ENCODE assay signal across 8 cellular contexts in the genomic region with DNA sequence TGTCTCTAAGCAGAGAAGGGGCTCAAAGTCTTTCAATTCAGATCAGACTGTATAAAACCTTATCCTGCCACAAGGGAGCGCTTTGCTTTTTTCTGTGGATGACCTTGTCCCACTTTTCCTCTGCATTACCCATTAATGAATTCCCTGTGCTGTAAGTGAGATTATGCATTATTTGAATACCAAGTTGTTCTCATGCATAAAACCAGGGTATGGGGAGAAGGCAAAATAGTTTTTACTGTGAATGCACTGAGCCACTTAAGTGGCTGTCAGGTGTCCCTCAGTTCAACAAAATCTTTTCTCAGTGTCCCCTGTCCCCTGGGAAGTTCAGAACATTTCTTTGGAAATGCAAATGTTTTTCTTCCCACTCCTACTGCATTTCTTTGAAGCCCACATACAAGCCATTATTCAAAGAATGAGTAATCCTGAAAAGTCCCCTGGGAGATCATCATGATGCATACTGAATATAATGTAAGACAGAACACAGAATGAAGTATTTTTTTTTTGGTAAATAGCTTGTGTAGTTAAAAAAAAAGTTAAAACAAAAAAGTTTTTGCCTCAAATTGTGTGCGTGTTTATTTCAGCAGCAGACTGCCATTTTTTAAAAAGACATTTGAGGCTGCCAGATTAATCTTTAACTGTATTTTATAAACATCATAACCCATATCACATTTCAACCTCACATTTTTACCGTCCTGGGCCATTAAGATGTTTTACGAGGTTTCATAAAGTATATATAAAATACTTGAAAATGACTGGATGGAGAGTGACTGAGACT.
A peak's percentile ranks its signal among the peaks of the same experiment; 100 is the strongest.
DNase-seq lines count a peak whose midpoint lies in the region; ATAC-seq and TF ChIP-seq lines count a peak whose summit lies in the region.

No MANE protein-coding gene starts in this region.

- DNase-seq in ACHN (peak; percentile 75), SK-N-SH (peak; percentile 3), inferior parietal cortex (ENCODE audit: extremely low spot score) (peak; percentile 38)
- no peak for DNase-seq in stimulated activated CD4-positive, alpha-beta T cell treated with anti-CD3 and anti-CD28 coated beads, Interleukin-12 subunit alpha, Interleukin-12 subunit beta, amount 100 ng/mL, for 4 hours
- no peak for DNase-seq in activated CD8-positive, alpha-beta memory T cell treated with anti-CD3 and anti-CD28 coated beads, Interleukin-2, amount 50 U/mL, for 48 hours

- ATAC-seq in HG02610 (IDR thresholded peaks at IDR 0.05; ENCODE audit: unreplicated experiment) (peak; percentile 77), GM19328 (IDR thresholded peaks at IDR 0.05; ENCODE audit: unreplicated experiment) (no peak), GM19324 (IDR thresholded peaks at IDR 0.05; ENCODE audit: low FRiP score, unreplicated experiment) (no peak)

- no peaks in the 10 kb centered on the region for H4K20me1 ChIP-seq in SK-N-SH (ENCODE audit: insufficient read depth)

- peak overlapping the region; percentile 71; the same call in 1 of the 2 replicates for H2AFZ ChIP-seq in SK-N-SH (ENCODE audit: low read depth)

- H3K9me2 ChIP-seq in SK-N-SH: no peaks in the 10 kb centered on the region

- H3K4me3 ChIP-seq in SK-N-SH (ENCODE audit: low read depth in 2 of 2, low read length in 1 of 2): peak overlapping the region in 1 of 2 experiments; percentile 34; a peak in 1 of 4 replicates

- H3K27ac ChIP-seq in SK-N-SH (ENCODE audit: low read depth in 2 of 2, low read length in 1 of 2): peak overlapping the region; percentile 47 to 74; a peak in 3 of 4 replicates

- POLR2A ChIA-PET in SK-N-SH (lab: Yijun Ruan, JAX): no interaction called here

- peak; percentile 65 for TF ChIP-seq CTCF in SK-N-SH (IDR thresholded peaks at IDR 0.05)

- 22% methylated on average over 4 of the region's 4 CpGs for WGBS in SK-N-SH (ENCODE audit: low lambda C conversion rate)

- no peaks in the 10 kb centered on the region for H3K36me3 ChIP-seq in SK-N-SH (replicated peaks in 1 of 2; ENCODE audit: control insufficient read depth in 1 of 2, insufficient read depth in 2 of 2, low read length in 1 of 2)

- H3K27me3 ChIP-seq in SK-N-SH (ENCODE audit: insufficient read depth): no peaks in the 10 kb centered on the region

- no peak overlapping the region; the same call in 1 of the 2 replicates for H3K9ac ChIP-seq in SK-N-SH

- TF ChIP-seq EP300 in SK-N-SH (IDR thresholded peaks at IDR 0.05; ENCODE audit: borderline replicate concordance in 1 of 2, low read depth in 1 of 2, low read length in 1 of 2): 0 out of 4 replicates have a peak, but pooled peaks of 1 of the 2 experiments have one; percentile 25

- H3K9me3 ChIP-seq in SK-N-SH: no peaks in the 10 kb centered on the region

- CTCF ChIA-PET in SK-N-SH (lab: Yijun Ruan, JAX): interaction anchor here (0.5 to 1.0 kb wide), 9 partner anchors 8 to 1831 kb away, joined by 3 to 4 read pairs (median 3); no protein-coding TSS in a partner anchor

- H3K4me2 ChIP-seq in SK-N-SH: peak overlapping the region; percentile 67

- in situ Hi-C loops in ACHN (cut with HindIII; ENCODE audit: low pct_ligation_motif_present, low pct_unique_long_range_greater_than_20kb, low sequenced_read_pairs): no loop called here

- peaks cover 15% of the 10 kb centered on the region for H3F3A ChIP-seq in SK-N-SH (replicated peaks; ENCODE audit: insufficient read depth)

- H3K79me2 ChIP-seq in SK-N-SH (ENCODE audit: insufficient read depth): no peaks in the 10 kb centered on the region

- H3K4me1 ChIP-seq in SK-N-SH (ENCODE audit: control insufficient read depth in 1 of 2, insufficient read depth in 2 of 2, low read depth in 1 of 2, low read length in 1 of 2): peaks cover 0 to 7% of the 10 kb centered on the region in 2 experiments; a peak in 3 of 4 replicates

- TF ChIP-seq RAD21 in SK-N-SH (IDR thresholded peaks at IDR 0.05; ENCODE audit: low read length): peak; percentile 61

TF ChIP-seq in SK-N-SH, 30 proteins besides CTCF, POLR2A, EP300 and RAD21 (continues in another document):
- TF ChIP-seq, protein P1, sequence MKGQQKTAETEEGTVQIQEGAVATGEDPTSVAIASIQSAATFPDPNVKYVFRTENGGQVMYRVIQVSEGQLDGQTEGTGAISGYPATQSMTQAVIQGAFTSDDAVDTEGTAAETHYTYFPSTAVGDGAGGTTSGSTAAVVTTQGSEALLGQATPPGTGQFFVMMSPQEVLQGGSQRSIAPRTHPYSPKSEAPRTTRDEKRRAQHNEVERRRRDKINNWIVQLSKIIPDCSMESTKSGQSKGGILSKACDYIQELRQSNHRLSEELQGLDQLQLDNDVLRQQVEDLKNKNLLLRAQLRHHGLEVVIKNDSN (IDR thresholded peaks at IDR 0.05; ENCODE audit: borderline replicate concordance, low read depth): no peak
- TF ChIP-seq SMC3 (IDR thresholded peaks at IDR 0.05; ENCODE audit: low read depth, low read length) (peak; percentile 60), MXI1 (IDR thresholded peaks at IDR 0.05; ENCODE audit: low read depth, low read length) (no peak), GABPA (IDR thresholded peaks at IDR 0.05; ENCODE audit: low read depth) (no peak), RCOR1 (IDR thresholded peaks at IDR 0.05; ENCODE audit: low read length) (no peak), GATA2 (CRISPR knock-in tag; IDR thresholded peaks at IDR 0.05) (no peak), TCF12 (IDR thresholded peaks at IDR 0.05) (0 out of 2 replicates have a peak, but pooled peaks have one; percentile 17), FOXJ3 (CRISPR knock-in tag; IDR thresholded peaks at IDR 0.05) (no peak), MEF2A (IDR thresholded peaks at IDR 0.05; ENCODE audit: borderline replicate concordance, low read depth) (no peak), TAF1 (IDR thresholded peaks at IDR 0.05; ENCODE audit: borderline replicate concordance, low read depth, low read length) (no peak), POLR2AphosphoS5 (IDR thresholded peaks at IDR 0.05; ENCODE audit: low read depth, low read length) (no peak), RFX5 (IDR thresholded peaks at IDR 0.05; ENCODE audit: low read length) (no peak), ELF1 (IDR thresholded peaks at IDR 0.05) (no peak), RXRA (IDR thresholded peaks at IDR 0.05; ENCODE audit: borderline replicate concordance, low read depth) (no peak), FOXM1 (IDR thresholded peaks at IDR 0.05; ENCODE audit: low read depth) (no peak), SIN3A (IDR thresholded peaks at IDR 0.05; ENCODE audit: borderline replicate concordance, low read depth, low read length) (no peak), NFIC (IDR thresholded peaks at IDR 0.05; ENCODE audit: borderline replicate concordance) (no peak)
- TF ChIP-seq, protein P2, sequence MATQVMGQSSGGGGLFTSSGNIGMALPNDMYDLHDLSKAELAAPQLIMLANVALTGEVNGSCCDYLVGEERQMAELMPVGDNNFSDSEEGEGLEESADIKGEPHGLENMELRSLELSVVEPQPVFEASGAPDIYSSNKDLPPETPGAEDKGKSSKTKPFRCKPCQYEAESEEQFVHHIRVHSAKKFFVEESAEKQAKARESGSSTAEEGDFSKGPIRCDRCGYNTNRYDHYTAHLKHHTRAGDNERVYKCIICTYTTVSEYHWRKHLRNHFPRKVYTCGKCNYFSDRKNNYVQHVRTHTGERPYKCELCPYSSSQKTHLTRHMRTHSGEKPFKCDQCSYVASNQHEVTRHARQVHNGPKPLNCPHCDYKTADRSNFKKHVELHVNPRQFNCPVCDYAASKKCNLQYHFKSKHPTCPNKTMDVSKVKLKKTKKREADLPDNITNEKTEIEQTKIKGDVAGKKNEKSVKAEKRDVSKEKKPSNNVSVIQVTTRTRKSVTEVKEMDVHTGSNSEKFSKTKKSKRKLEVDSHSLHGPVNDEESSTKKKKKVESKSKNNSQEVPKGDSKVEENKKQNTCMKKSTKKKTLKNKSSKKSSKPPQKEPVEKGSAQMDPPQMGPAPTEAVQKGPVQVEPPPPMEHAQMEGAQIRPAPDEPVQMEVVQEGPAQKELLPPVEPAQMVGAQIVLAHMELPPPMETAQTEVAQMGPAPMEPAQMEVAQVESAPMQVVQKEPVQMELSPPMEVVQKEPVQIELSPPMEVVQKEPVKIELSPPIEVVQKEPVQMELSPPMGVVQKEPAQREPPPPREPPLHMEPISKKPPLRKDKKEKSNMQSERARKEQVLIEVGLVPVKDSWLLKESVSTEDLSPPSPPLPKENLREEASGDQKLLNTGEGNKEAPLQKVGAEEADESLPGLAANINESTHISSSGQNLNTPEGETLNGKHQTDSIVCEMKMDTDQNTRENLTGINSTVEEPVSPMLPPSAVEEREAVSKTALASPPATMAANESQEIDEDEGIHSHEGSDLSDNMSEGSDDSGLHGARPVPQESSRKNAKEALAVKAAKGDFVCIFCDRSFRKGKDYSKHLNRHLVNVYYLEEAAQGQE (IDR thresholded peaks at IDR 0.05; ENCODE audit: low read depth, low read length): no peak
- TF ChIP-seq, protein P3, sequence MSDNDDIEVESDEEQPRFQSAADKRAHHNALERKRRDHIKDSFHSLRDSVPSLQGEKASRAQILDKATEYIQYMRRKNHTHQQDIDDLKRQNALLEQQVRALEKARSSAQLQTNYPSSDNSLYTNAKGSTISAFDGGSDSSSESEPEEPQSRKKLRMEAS (IDR thresholded peaks at IDR 0.05; ENCODE audit: low read depth): no peak
- TF ChIP-seq, protein P4, sequence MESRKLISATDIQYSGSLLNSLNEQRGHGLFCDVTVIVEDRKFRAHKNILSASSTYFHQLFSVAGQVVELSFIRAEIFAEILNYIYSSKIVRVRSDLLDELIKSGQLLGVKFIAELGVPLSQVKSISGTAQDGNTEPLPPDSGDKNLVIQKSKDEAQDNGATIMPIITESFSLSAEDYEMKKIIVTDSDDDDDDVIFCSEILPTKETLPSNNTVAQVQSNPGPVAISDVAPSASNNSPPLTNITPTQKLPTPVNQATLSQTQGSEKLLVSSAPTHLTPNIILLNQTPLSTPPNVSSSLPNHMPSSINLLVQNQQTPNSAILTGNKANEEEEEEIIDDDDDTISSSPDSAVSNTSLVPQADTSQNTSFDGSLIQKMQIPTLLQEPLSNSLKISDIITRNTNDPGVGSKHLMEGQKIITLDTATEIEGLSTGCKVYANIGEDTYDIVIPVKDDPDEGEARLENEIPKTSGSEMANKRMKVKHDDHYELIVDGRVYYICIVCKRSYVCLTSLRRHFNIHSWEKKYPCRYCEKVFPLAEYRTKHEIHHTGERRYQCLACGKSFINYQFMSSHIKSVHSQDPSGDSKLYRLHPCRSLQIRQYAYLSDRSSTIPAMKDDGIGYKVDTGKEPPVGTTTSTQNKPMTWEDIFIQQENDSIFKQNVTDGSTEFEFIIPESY (IDR thresholded peaks at IDR 0.05; ENCODE audit: borderline replicate concordance, low read depth): no peak
- TF ChIP-seq, protein P5, sequence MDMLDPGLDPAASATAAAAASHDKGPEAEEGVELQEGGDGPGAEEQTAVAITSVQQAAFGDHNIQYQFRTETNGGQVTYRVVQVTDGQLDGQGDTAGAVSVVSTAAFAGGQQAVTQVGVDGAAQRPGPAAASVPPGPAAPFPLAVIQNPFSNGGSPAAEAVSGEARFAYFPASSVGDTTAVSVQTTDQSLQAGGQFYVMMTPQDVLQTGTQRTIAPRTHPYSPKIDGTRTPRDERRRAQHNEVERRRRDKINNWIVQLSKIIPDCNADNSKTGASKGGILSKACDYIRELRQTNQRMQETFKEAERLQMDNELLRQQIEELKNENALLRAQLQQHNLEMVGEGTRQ (IDR thresholded peaks at IDR 0.05; ENCODE audit: borderline replicate concordance, low read depth, low read length): no peak

Comparison
In these comparisons a context has a peak if more than half of its experiments do, and no peak if none do; other contexts are left out.
1. DNase-seq: peak in ACHN (single experiment), SK-N-SH (single experiment) and inferior parietal cortex (single experiment); none in stimulated activated CD4-positive, alpha-beta T cell treated with anti-CD3 and anti-CD28 coated beads, Interleukin-12 subunit alpha, Interleukin-12 subunit beta, amount 100 ng/mL, for 4 hours (single experiment) and activated CD8-positive, alpha-beta memory T cell treated with anti-CD3 and anti-CD28 coated beads, Interleukin-2, amount 50 U/mL, for 48 hours (single experiment).